In genomic region chr17:74868251-74868907, GRCh38 we compare ENCODE assay signal across 18 cellular contexts. TPM values are rescaled to one million over a fixed set of nuclear protein-coding genes. Genes with fewer than 3 reads are reported as not detected.
"Had no signal": no experiment of that assay in that cellular context is flagged by ENCODE, and none has a peak within 500 bp of the region (broad histone marks: within the 10 kb centered on the region; RNA-seq: fewer than 3 reads in every experiment).

No MANE protein-coding gene starts in this region.

- H3K9me3 ChIP-seq: esophagus muscularis mucosa, neutrophil, tibial artery had no signal

- DNase-seq: activated CD4-positive, alpha-beta T cell treated with anti-CD3 and anti-CD28 coated beads for 48 hours; activated naive CD4-positive, alpha-beta T cell; endodermal cell; foreskin fibroblast; immature natural killer cell; left cardiac atrium; naive B cell; posterior cingulate gyrus; right cardiac atrium; SW 1271; tibial artery had no signal

- H3K27ac ChIP-seq: esophagus muscularis mucosa, neutrophil, tibial artery had no signal

- H3K9me3 Mint-ChIP-seq: activated T-helper 1 cell treated with anti-CD3 and anti-CD28 coated beads, Interleukin-12 subunit alpha, Interleukin-12 subunit beta, Interleukin-2, Interleukin-4 antibody, amounts not matched to agents 30 ng/mL and 10 ng/mL and 1 ng/mL, durations not matched to agents 14 hours and 24 hours and 36 hours; endodermal cell; immature natural killer cell; naive B cell; stimulated activated effector memory CD8-positive, alpha-beta T cell treated with anti-CD3 and anti-CD28 coated beads, Interleukin-12 subunit alpha, Interleukin-12 subunit beta, amount 100 ng/mL, for 72 hours; WTC11 had no signal

- H3K4me3 Mint-ChIP-seq: activated T-helper 1 cell treated with anti-CD3 and anti-CD28 coated beads, Interleukin-12 subunit alpha, Interleukin-12 subunit beta, Interleukin-2, Interleukin-4 antibody, amounts not matched to agents 30 ng/mL and 10 ng/mL and 1 ng/mL, durations not matched to agents 14 hours and 24 hours and 36 hours; endodermal cell; immature natural killer cell; stimulated activated effector memory CD8-positive, alpha-beta T cell treated with anti-CD3 and anti-CD28 coated beads, Interleukin-12 subunit alpha, Interleukin-12 subunit beta, amount 100 ng/mL, for 72 hours; WTC11 had no signal

- H3K27ac Mint-ChIP-seq: activated T-helper 1 cell treated with anti-CD3 and anti-CD28 coated beads, Interleukin-12 subunit alpha, Interleukin-12 subunit beta, Interleukin-2, Interleukin-4 antibody, amounts not matched to agents 30 ng/mL and 10 ng/mL and 1 ng/mL, durations not matched to agents 14 hours and 24 hours and 36 hours; endodermal cell; immature natural killer cell; stimulated activated effector memory CD8-positive, alpha-beta T cell treated with anti-CD3 and anti-CD28 coated beads, Interleukin-12 subunit alpha, Interleukin-12 subunit beta, amount 100 ng/mL, for 72 hours; WTC11 had no signal

- H3K36me3 ChIP-seq: esophagus muscularis mucosa, neutrophil, tibial artery had no signal

- H3K36me3 Mint-ChIP-seq: naive B cell had no signal

- ATAC-seq: left cardiac atrium; right cardiac atrium; stimulated activated effector memory CD8-positive, alpha-beta T cell treated with anti-CD3 and anti-CD28 coated beads, Interleukin-12 subunit alpha, Interleukin-12 subunit beta, amount 100 ng/mL, for 72 hours; WTC11 had no signal

- H3K4me3 ChIP-seq: esophagus muscularis mucosa, tibial artery had no signal

RNA-seq across cellular contexts. Expression of gene GRIN2C, which starts 8.7 kb away (rescaled TPM):
- total RNA-seq: dermis microvascular lymphatic vessel endothelial cell had no signal

RNA-seq across cellular contexts. Expression of gene FADS6, which starts 25.1 kb away (rescaled TPM):
- total RNA-seq: activated T-helper 1 cell treated with anti-CD3 and anti-CD28 coated beads, Interleukin-12 subunit alpha, Interleukin-12 subunit beta, Interleukin-2, Interleukin-4 antibody, amounts not matched to agents 30 ng/mL and 10 ng/mL and 1 ng/mL, durations not matched to agents 14 hours and 24 hours and 36 hours; dermis microvascular lymphatic vessel endothelial cell; left cardiac atrium; lung microvascular endothelial cell; right cardiac atrium had no signal
- polyA plus RNA-seq: immature natural killer cell had no signal

RNA-seq across cellular contexts. Expression of gene USH1G, which starts 54.7 kb away (rescaled TPM):
- total RNA-seq: activated T-helper 1 cell treated with anti-CD3 and anti-CD28 coated beads, Interleukin-12 subunit alpha, Interleukin-12 subunit beta, Interleukin-2, Interleukin-4 antibody, amounts not matched to agents 30 ng/mL and 10 ng/mL and 1 ng/mL, durations not matched to agents 14 hours and 24 hours and 36 hours; dermis microvascular lymphatic vessel endothelial cell; lung microvascular endothelial cell had no signal
- polyA plus RNA-seq: immature natural killer cell had no signal

RNA-seq across cellular contexts. Expression of gene OTOP2, which starts 55.7 kb away (rescaled TPM):
- total RNA-seq: activated T-helper 1 cell treated with anti-CD3 and anti-CD28 coated beads, Interleukin-12 subunit alpha, Interleukin-12 subunit beta, Interleukin-2, Interleukin-4 antibody, amounts not matched to agents 30 ng/mL and 10 ng/mL and 1 ng/mL, durations not matched to agents 14 hours and 24 hours and 36 hours; dermis microvascular lymphatic vessel endothelial cell; endodermal cell; esophagus muscularis mucosa; left cardiac atrium; lung microvascular endothelial cell; right cardiac atrium; WTC11 had no signal
- polyA plus RNA-seq: immature natural killer cell, right cardiac atrium had no signal
